ENCODE assay signal across 24 cellular contexts in genomic region chr2:133303150-133303549, GRCh38.
DNase-seq lines count a peak whose midpoint lies in the region; ATAC-seq, FAIRE-seq and TF ChIP-seq lines count a peak whose summit lies in the region.
"Had no signal": no experiment of that assay in that cellular context is flagged by ENCODE, and none has a peak within 500 bp of the region (broad histone marks: within the 10 kb centered on the region; RNA-seq: fewer than 3 reads in every experiment).

No MANE protein-coding gene starts in this region.

- H3K9me2 ChIP-seq in MM.1S (replicated peaks; ENCODE audit: insufficient read depth, low read length): no peaks in the 10 kb centered on the region

- peak overlapping the region; percentile 68; the same call in 1 of the 2 replicates for H3K4ac ChIP-seq in IMR-90 (ENCODE audit: low read depth, low read length)

- dilution Hi-C loops in IMR-90 (cut with HindIII; ENCODE audit: low sequenced_read_pairs, unreplicated experiment): no loop called here

- H3K27me3 ChIP-seq in IMR-90 (ENCODE audit: control insufficient read depth, insufficient read depth, low read length) (no peaks in the 10 kb centered on the region), bronchial epithelial cell (ENCODE audit: control insufficient read depth, insufficient read depth, low read length) (no peaks in the 10 kb centered on the region), MM.1S (replicated peaks; ENCODE audit: insufficient read depth, low read length) (no peaks in the 10 kb centered on the region), heart left ventricle (no peaks in the 10 kb centered on the region)
- H3K27me3 ChIP-seq: ascending aorta, esophagus squamous epithelium, hepatocyte, upper lobe of left lung had no signal

- H4K91ac ChIP-seq in IMR-90 (ENCODE audit: insufficient read depth, low read depth, low read length): peak overlapping the region; percentile 91

- H3K79me1 ChIP-seq in IMR-90 (ENCODE audit: low read depth in 1 of 2, low read length in 2 of 2): peaks cover 5 to 8% of the 10 kb centered on the region in 2 experiments; a peak in 3 of 4 replicates

- no peaks in the 10 kb centered on the region for H3K79me2 ChIP-seq in MM.1S (ENCODE audit: low read length)
- H3K79me2 ChIP-seq: hepatocyte had no signal

- no peaks in the 10 kb centered on the region for H3K9me3 ChIP-seq in IMR-90 (ENCODE audit: control insufficient read depth, insufficient read depth, low read length)
- H3K9me3 ChIP-seq in MM.1S (replicated peaks; ENCODE audit: insufficient read depth, low read length): no peaks in the 10 kb centered on the region
- peaks cover 0 to 5% (median 0%) of the 10 kb centered on the region in 12 donors for H3K9me3 ChIP-seq in heart left ventricle
- H3K9me3 ChIP-seq: ascending aorta, esophagus squamous epithelium, upper lobe of left lung had no signal

- peak overlapping the region; percentile 96 for H4K5ac ChIP-seq in IMR-90 (ENCODE audit: low read depth, low read length)

- peak; percentile 92 for ATAC-seq in IMR-90 (ENCODE audit: low read depth)
- no peak for ATAC-seq in GM19023 (IDR thresholded peaks at IDR 0.05; ENCODE audit: unreplicated experiment)
- no peak for ATAC-seq in heart left ventricle
- ATAC-seq: activated CD8-positive, alpha-beta memory T cell treated with anti-CD3 and anti-CD28 coated beads, Interleukin-2, amount 10 ng/mL, durations not matched to agents 7 days and 5 days; CD8-positive, alpha-beta T cell; effector memory CD8-positive, alpha-beta T cell; sciatic nerve; T-cell had no signal

- H3K9me1 ChIP-seq in IMR-90 (ENCODE audit: insufficient read depth, low read length): peaks cover 2% of the 10 kb centered on the region; the same call in 1 of the 2 replicates

- peak overlapping the region; percentile 98 for H2AK5ac ChIP-seq in IMR-90 (ENCODE audit: low read depth, low read length)

- H2AFZ ChIP-seq in IMR-90 (replicated peaks; ENCODE audit: low read length, poor library complexity): no peak overlapping the region
- no peak overlapping the region for H2AFZ ChIP-seq in MM.1S (ENCODE audit: low read length)
- H2AFZ ChIP-seq: hepatocyte had no signal

- no TSS peak for BruUV-seq in IMR-90 (replicated peaks; lab: Mats Ljungman, UMichigan)

- H3K56ac ChIP-seq in IMR-90 (ENCODE audit: extremely low read depth, insufficient read depth, low read length): peak overlapping the region; percentile 94

- H3K9ac ChIP-seq in IMR-90 (ENCODE audit: low read depth, low read length) (peak overlapping the region; percentile 66; the same call in 1 of the 2 replicates), MM.1S (ENCODE audit: low read length) (no peak overlapping the region)

- no peaks in the 10 kb centered on the region for H3F3A ChIP-seq in MM.1S (ENCODE audit: insufficient read depth, low read length)

- H3K4me3 ChIP-seq in IMR-90 (ENCODE audit: insufficient read depth, low read depth, low read length) (no peak overlapping the region), bronchial epithelial cell (ENCODE audit: low read depth, low read length) (no peak overlapping the region), MM.1S (ENCODE audit: low read length) (no peak overlapping the region), heart left ventricle (no peak overlapping the region)
- H3K4me3 ChIP-seq: ascending aorta, esophagus squamous epithelium, hepatocyte, upper lobe of left lung had no signal

- peak overlapping the region; percentile 77 to 85 for H4K8ac ChIP-seq in IMR-90 (ENCODE audit: low read depth in 2 of 2, low read length in 2 of 2)

- H3K23ac ChIP-seq in IMR-90 (ENCODE audit: low read depth, low read length): peak overlapping the region; percentile 29

- TF ChIP-seq RAD21 in IMR-90 (IDR thresholded peaks at IDR 0.05; ENCODE audit: low read length): no peak

- DNase-seq in AG08396 (ENCODE audit: low spot score) (peak; percentile 48), IMR-90 (peak; percentile 90), bronchial epithelial cell (ENCODE audit: low read depth) (peak; percentile 79), hepatic stellate cell (ENCODE audit: low spot score) (peak; percentile 45), MM.1S (no peak), heart left ventricle (no peak)
- no peak for DNase-seq in activated CD4-positive, alpha-beta T cell treated with anti-CD3 and anti-CD28 coated beads, Interleukin-2, amount 50 U/mL, for 48 hours
- DNase-seq: activated CD4-positive, alpha-beta T cell treated with anti-CD3 and anti-CD28 coated beads for 48 hours; activated CD8-positive, alpha-beta memory T cell treated with anti-CD3 and anti-CD28 coated beads, Interleukin-2, amount 10 ng/mL, durations not matched to agents 7 days and 5 days; activated naive CD4-positive, alpha-beta T cell treated with anti-CD3 and anti-CD28 coated beads, Interleukin-2, amount 50 U/mL, for 16 hours; CD8-positive, alpha-beta T cell; DMS153; effector memory CD8-positive, alpha-beta T cell; esophagus squamous epithelium; GF-D8; NCI-H446; SHP77; T-cell; upper lobe of left lung had no signal

- intact Hi-C loops in IMR-90 (cut with micrococcal nuclease): no loop called here
- intact Hi-C loops in heart left ventricle (cut with DNase I): no loop called here

- no peak for FAIRE-seq in bronchial epithelial cell (lab: Jason Lieb, UNC)
- FAIRE-seq: TTC549 had no signal

- H3K4me2 ChIP-seq in IMR-90 (ENCODE audit: low read depth, low read length) (peak overlapping the region; percentile 76; the same call in 1 of the 2 replicates), MM.1S (ENCODE audit: low read depth, low read length) (no peak overlapping the region)
- H3K4me2 ChIP-seq: hepatocyte had no signal

- peak overlapping the region; percentile 99 for H3K18ac ChIP-seq in IMR-90 (ENCODE audit: low read depth, low read length)

- H2BK20ac ChIP-seq in IMR-90 (ENCODE audit: low read depth, low read length): peak overlapping the region; percentile 94

- in situ Hi-C loops in IMR-90 (cut with MboI; ENCODE audit: low sequenced_read_pairs): no loop called here

- peak overlapping the region; percentile 91 for H2BK120ac ChIP-seq in IMR-90 (ENCODE audit: low read depth, low read length)

- H3K4me1 ChIP-seq in IMR-90 (ENCODE audit: control insufficient read depth, insufficient read depth, low read length) (peaks cover 4% of the 10 kb centered on the region; the same call in 1 of the 2 replicates), MM.1S (ENCODE audit: low read length) (no peaks in the 10 kb centered on the region), heart left ventricle (no peaks in the 10 kb centered on the region)
- H3K4me1 ChIP-seq: ascending aorta, esophagus squamous epithelium, upper lobe of left lung had no signal

- TF ChIP-seq POLR2A in IMR-90 (IDR thresholded peaks at IDR 0.05; ENCODE audit: low read depth, low read length): no peak
- TF ChIP-seq POLR2A in heart left ventricle (IDR thresholded peaks at IDR 0.05): no peak

- POLR2A ChIA-PET in IMR-90 (lab: Charles Lee; ENCODE audit: unreplicated experiment): no interaction called here

- WGBS in IMR-90 (ENCODE audit: extremely low coverage in 2 of 2, insufficient read length in 1 of 2), 2 experiments: no CpG with 5 or more reads among the region's 1 CpG
- 71 to 85% (median 79%) methylated on average over 1 of the region's 1 CpG for WGBS in heart left ventricle, 4 donors

- H3K14ac ChIP-seq in IMR-90 (replicated peaks; ENCODE audit: low read depth, low read length): peak overlapping the region; percentile 60

- H2AK9ac ChIP-seq in IMR-90 (replicated peaks; ENCODE audit: low read depth, low read length, poor library complexity): no peak overlapping the region

- H2BK5ac ChIP-seq in IMR-90 (ENCODE audit: low read depth, low read length, poor library complexity, severe bottlenecking): peak overlapping the region; percentile 87

- peak overlapping the region; percentile 94 for H3K27ac ChIP-seq in IMR-90 (ENCODE audit: insufficient read depth, low read length)
- no peak overlapping the region for H3K27ac ChIP-seq in MM.1S (ENCODE audit: low read length)
- no peak overlapping the region for H3K27ac ChIP-seq in heart left ventricle
- H3K27ac ChIP-seq: ascending aorta, esophagus squamous epithelium, hepatocyte, upper lobe of left lung had no signal

- H2BK15ac ChIP-seq in IMR-90 (ENCODE audit: low read depth, low read length): peak overlapping the region; percentile 83

- H4K20me1 ChIP-seq in IMR-90 (ENCODE audit: insufficient read depth, low read length) (no peaks in the 10 kb centered on the region), MM.1S (ENCODE audit: insufficient read depth, low read length) (no peaks in the 10 kb centered on the region)

- H3K36me3 ChIP-seq in IMR-90 (ENCODE audit: control insufficient read depth, insufficient read depth, low read length): no peaks in the 10 kb centered on the region
- no peaks in the 10 kb centered on the region for H3K36me3 ChIP-seq in bronchial epithelial cell (ENCODE audit: control insufficient read depth, insufficient read depth, low read length)
- no peaks in the 10 kb centered on the region for H3K36me3 ChIP-seq in MM.1S (replicated peaks; ENCODE audit: insufficient read depth, low read length)
- no peaks in the 10 kb centered on the region for H3K36me3 ChIP-seq in heart left ventricle
- H3K36me3 ChIP-seq: ascending aorta, esophagus squamous epithelium, upper lobe of left lung had no signal

- CTCF ChIA-PET in IMR-90 (lab: Yijun Ruan, JAX): no interaction called here

- TF ChIP-seq CTCF in IMR-90 (conservative IDR thresholded peaks at IDR 0.05; ENCODE audit: low read depth, low read length): no peak
- no peak for TF ChIP-seq CTCF in bronchial epithelial cell (IDR thresholded peaks at IDR 0.05; ENCODE audit: insufficient read depth, low read length, severe bottlenecking)
- no peak for TF ChIP-seq CTCF in MM.1S (IDR thresholded peaks at IDR 0.05; ENCODE audit: low read length)
- no peak for TF ChIP-seq CTCF in heart left ventricle (IDR thresholded peaks at IDR 0.05)

TF ChIP-seq in IMR-90, 13 proteins besides CTCF, POLR2A, EP300 and RAD21:
- TF ChIP-seq MAFK (IDR thresholded peaks at IDR 0.05; ENCODE audit: low read depth, low read length) (peak; percentile 95), CEBPB (IDR thresholded peaks at IDR 0.05; ENCODE audit: low read depth, low read length) (0 out of 2 replicates have a peak, but pooled peaks have one; percentile 15), NFE2L2 (IDR thresholded peaks at IDR 0.05; ENCODE audit: low read depth, low read length) (peak; percentile 41; the same call in 1 of the 2 replicates), MAZ (IDR thresholded peaks at IDR 0.05; ENCODE audit: borderline replicate concordance, low read depth, low read length) (no peak), FOS (IDR thresholded peaks at IDR 0.05; ENCODE audit: low read depth, low read length) (peak; percentile 36; the same call in 1 of the 2 replicates)
TF ChIP-seq in IMR-90: peak in this region for 4.

Comparison
In these comparisons a context has a peak if more than half of its experiments do, and no peak if none do; other contexts are left out.
1. DNase-seq: peak in AG08396 (single experiment), IMR-90 (single experiment), bronchial epithelial cell (single experiment) and hepatic stellate cell (single experiment); none in MM.1S (single experiment), heart left ventricle (0 of 5) and activated CD4-positive, alpha-beta T cell treated with anti-CD3 and anti-CD28 coated beads, Interleukin-2, amount 50 U/mL, for 48 hours (0 of 2).